28 cellular contexts compared by ENCODE assay signal in genomic region chr7:24192053-24192452, GRCh38.
DNase-seq lines count a peak whose midpoint lies in the region; ATAC-seq and TF ChIP-seq lines count a peak whose summit lies in the region.
"Had no signal": no experiment of that assay in that cellular context is flagged by ENCODE, and none has a peak within 500 bp of the region (broad histone marks: within the 10 kb centered on the region; RNA-seq: fewer than 3 reads in every experiment).

No MANE protein-coding gene starts in this region.

- H2BK5ac ChIP-seq in IMR-90 (ENCODE audit: low read depth, low read length, poor library complexity, severe bottlenecking): no peak overlapping the region

- no peaks in the 10 kb centered on the region for H3K9me3 ChIP-seq in IMR-90 (ENCODE audit: control insufficient read depth, insufficient read depth, low read length)
- no peaks in the 10 kb centered on the region for H3K9me3 ChIP-seq in MM.1S (replicated peaks; ENCODE audit: insufficient read depth, low read length)
- H3K9me3 ChIP-seq: BLaER1 treated with 17β-estradiol and CSF1 and Interleukin-3, amounts not matched to agents 10 nM and 100 nM; MG63; right lobe of liver; thyroid gland; vagina had no signal

- no peak overlapping the region for H3K4ac ChIP-seq in IMR-90 (ENCODE audit: low read depth, low read length)

- H2AFZ ChIP-seq in IMR-90 (replicated peaks; ENCODE audit: low read length, poor library complexity): no peak overlapping the region
- H2AFZ ChIP-seq in MM.1S (ENCODE audit: low read length): no peak overlapping the region

- H3K56ac ChIP-seq in IMR-90 (ENCODE audit: extremely low read depth, insufficient read depth, low read length): no peak overlapping the region

- no peaks in the 10 kb centered on the region for H3K79me1 ChIP-seq in IMR-90 (ENCODE audit: low read depth in 1 of 2, low read length in 2 of 2)

- dilution Hi-C loops in IMR-90 (cut with HindIII; ENCODE audit: low sequenced_read_pairs, unreplicated experiment): no loop called here

- TF ChIP-seq CTCF in AG10803 (conservative IDR thresholded peaks at IDR 0.05; ENCODE audit: low read length) (no peak), IMR-90 (conservative IDR thresholded peaks at IDR 0.05; ENCODE audit: low read depth, low read length) (no peak), MM.1S (IDR thresholded peaks at IDR 0.05; ENCODE audit: low read length) (no peak), GM10248 (IDR thresholded peaks at IDR 0.05; ENCODE audit: control extremely low read depth, extremely low read depth, low read depth, missing control alignments) (no peak)

- no TSS peak for BruUV-seq in IMR-90 (replicated peaks; lab: Mats Ljungman, UMichigan)

- H3K23ac ChIP-seq in IMR-90 (ENCODE audit: low read depth, low read length): no peak overlapping the region

- in situ Hi-C loops in IMR-90 (cut with MboI; ENCODE audit: low sequenced_read_pairs): loop anchor here (10.0 kb wide), 1 partner anchor 417 kb away; no protein-coding TSS in a partner anchor

- WGBS in IMR-90 (ENCODE audit: extremely low coverage in 2 of 2, insufficient read length in 1 of 2), 2 experiments: no CpG with 5 or more reads among the region's 2 CpGs

- no peak overlapping the region for H3K4me3 Mint-ChIP-seq in activated T-cell treated with anti-CD3 and anti-CD28 coated beads, Interleukin-2, amount 50 U/mL, for 4 hours
- H3K4me3 Mint-ChIP-seq: activated CD8-positive, alpha-beta T cell treated with anti-CD3 and anti-CD28 coated beads, Interleukin-2, amount 10 ng/mL, durations not matched to agents 7 days and 5 days; mesothelial cell of epicardium; T-helper 2 cell treated with Interferon-gamma antibody and Interleukin-4, amounts not matched to agents 5 μg/mL and 100 μg/mL, for 36 hours had no signal

- no peaks in the 10 kb centered on the region for H4K20me1 ChIP-seq in IMR-90 (ENCODE audit: insufficient read depth, low read length)
- no peaks in the 10 kb centered on the region for H4K20me1 ChIP-seq in MM.1S (ENCODE audit: insufficient read depth, low read length)
- H4K20me1 ChIP-seq: BLaER1 treated with 17β-estradiol and CSF1 and Interleukin-3, amounts not matched to agents 10 nM and 100 nM had no signal

- no peak for TF ChIP-seq RAD21 in IMR-90 (IDR thresholded peaks at IDR 0.05; ENCODE audit: low read length)

- H2BK15ac ChIP-seq in IMR-90 (ENCODE audit: low read depth, low read length): no peak overlapping the region

- peaks cover 16% of the 10 kb centered on the region for H3K27me3 Mint-ChIP-seq in activated T-cell treated with anti-CD3 and anti-CD28 coated beads, Interleukin-2, amount 50 U/mL, for 4 hours (ENCODE audit: low read depth)

- H3K36me3 ChIP-seq in IMR-90 (ENCODE audit: control insufficient read depth, insufficient read depth, low read length) (no peaks in the 10 kb centered on the region), MM.1S (replicated peaks; ENCODE audit: insufficient read depth, low read length) (no peaks in the 10 kb centered on the region)
- H3K36me3 ChIP-seq: BLaER1 treated with 17β-estradiol and CSF1 and Interleukin-3, amounts not matched to agents 10 nM and 100 nM; MG63; right lobe of liver; thyroid gland; vagina had no signal

- H3F3A ChIP-seq in MM.1S (ENCODE audit: insufficient read depth, low read length): no peaks in the 10 kb centered on the region

- no peaks in the 10 kb centered on the region for H3K9me2 ChIP-seq in MM.1S (replicated peaks; ENCODE audit: insufficient read depth, low read length)

- POLR2A ChIA-PET in IMR-90 (lab: Charles Lee; ENCODE audit: unreplicated experiment) (no interaction called here), GM10248 (lab: Yijun Ruan, JAX) (no interaction called here)

- no peak overlapping the region for H3K4me2 ChIP-seq in IMR-90 (ENCODE audit: low read depth, low read length)
- H3K4me2 ChIP-seq in MM.1S (ENCODE audit: low read depth, low read length): no peak overlapping the region
- H3K4me2 ChIP-seq: BLaER1 treated with 17β-estradiol and CSF1 and Interleukin-3, amounts not matched to agents 10 nM and 100 nM had no signal

- no peak overlapping the region for H2BK20ac ChIP-seq in IMR-90 (ENCODE audit: low read depth, low read length)

- DNase-seq in AG10803 (ENCODE audit: low read depth) (peak; percentile 4), IMR-90 (peak; percentile 5), astrocyte of the hippocampus (ENCODE audit: low read depth, low spot score) (peak; percentile 58), iris pigment epithelial cell (ENCODE audit: low read depth) (peak; percentile 26), MM.1S (no peak), GM10248 (ENCODE audit: extremely low spot score) (no peak)
- DNase-seq in activated T-cell treated with anti-CD3 and anti-CD28 coated beads, Interleukin-2, amount 50 U/mL, for 4 hours: no peak
- DNase-seq: ACHN; activated CD8-positive, alpha-beta T cell treated with anti-CD3 and anti-CD28 coated beads, Interleukin-2, amount 10 ng/mL, durations not matched to agents 7 days and 5 days; activated naive CD4-positive, alpha-beta T cell treated with anti-CD3 and anti-CD28 coated beads, Interleukin-2, amount 50 U/mL, for 16 hours; amniotic stem cell; head of caudate nucleus; KBM-7; MG63; NCI-H1417; NCI-H2029 treated with DMSO at 0.1 percent for 48 hours; NCI-H526; right lobe of liver; SHP77 treated with DMSO at 0.1 percent for 48 hours; stimulated activated CD4-positive, alpha-beta T cell treated with anti-CD3 and anti-CD28 coated beads, Interleukin-4, amount 100 ng/mL, for 24 hours; thyroid gland had no signal

- H4K8ac ChIP-seq in IMR-90 (ENCODE audit: low read depth in 2 of 2, low read length in 2 of 2): no peak overlapping the region

- no peak overlapping the region for H3K9ac ChIP-seq in IMR-90 (ENCODE audit: low read depth, low read length)
- H3K9ac ChIP-seq in MM.1S (ENCODE audit: low read length): no peak overlapping the region
- H3K9ac ChIP-seq: BLaER1 treated with 17β-estradiol and CSF1 and Interleukin-3, amounts not matched to agents 10 nM and 100 nM had no signal

- no peak overlapping the region for H3K14ac ChIP-seq in IMR-90 (replicated peaks; ENCODE audit: low read depth, low read length)

- no peak overlapping the region for H3K18ac ChIP-seq in IMR-90 (ENCODE audit: low read depth, low read length)

- no peak overlapping the region for H2AK9ac ChIP-seq in IMR-90 (replicated peaks; ENCODE audit: low read depth, low read length, poor library complexity)

- ATAC-seq in IMR-90 (ENCODE audit: low read depth): no peak
- ATAC-seq in activated T-cell treated with anti-CD3 and anti-CD28 coated beads, Interleukin-2, amount 50 U/mL, for 4 hours: no peak
- no peak for ATAC-seq in HG03521 (IDR thresholded peaks at IDR 0.05; ENCODE audit: unreplicated experiment)
- ATAC-seq: activated CD8-positive, alpha-beta T cell treated with anti-CD3 and anti-CD28 coated beads, Interleukin-2, amount 10 ng/mL, durations not matched to agents 7 days and 5 days; Panc1 had no signal

- H3K9me1 ChIP-seq in IMR-90 (ENCODE audit: insufficient read depth, low read length): no peaks in the 10 kb centered on the region

- no peaks in the 10 kb centered on the region for H3K4me1 Mint-ChIP-seq in activated T-cell treated with anti-CD3 and anti-CD28 coated beads, Interleukin-2, amount 50 U/mL, for 4 hours (ENCODE audit: low read depth)
- H3K4me1 Mint-ChIP-seq: mesothelial cell of epicardium had no signal

- intact Hi-C loops in IMR-90 (cut with micrococcal nuclease): loop anchor here (10.0 kb wide), 1 partner anchor 57 kb away; no protein-coding TSS in a partner anchor

- no peak for TF ChIP-seq POLR2A in IMR-90 (IDR thresholded peaks at IDR 0.05; ENCODE audit: low read depth, low read length)

- no peaks in the 10 kb centered on the region for H3K79me2 ChIP-seq in MM.1S (ENCODE audit: low read length)

- H3K27ac ChIP-seq in IMR-90 (ENCODE audit: insufficient read depth, low read length) (no peak overlapping the region), MM.1S (ENCODE audit: low read length) (no peak overlapping the region)
- H3K27ac ChIP-seq: BLaER1 treated with 17β-estradiol and CSF1 and Interleukin-3, amounts not matched to agents 10 nM and 100 nM; right lobe of liver; thyroid gland; vagina had no signal

- CTCF ChIA-PET in IMR-90 (lab: Yijun Ruan, JAX): no interaction called here
- CTCF ChIA-PET in GM10248 (lab: Yijun Ruan, JAX): interaction anchor here (1.2 to 3.0 kb wide), 2 partner anchors 17 to 35 kb away, joined by 3 to 8 read pairs; no protein-coding TSS in a partner anchor

- no peak overlapping the region for H2BK120ac ChIP-seq in IMR-90 (ENCODE audit: low read depth, low read length)

- no peak overlapping the region for H2AK5ac ChIP-seq in IMR-90 (ENCODE audit: low read depth, low read length)

- H3K27me3 ChIP-seq in IMR-90 (ENCODE audit: control insufficient read depth, insufficient read depth, low read length): no peaks in the 10 kb centered on the region
- no peaks in the 10 kb centered on the region for H3K27me3 ChIP-seq in MM.1S (replicated peaks; ENCODE audit: insufficient read depth, low read length)
- H3K27me3 ChIP-seq: BLaER1 treated with 17β-estradiol and CSF1 and Interleukin-3, amounts not matched to agents 10 nM and 100 nM; MG63; right lobe of liver; thyroid gland; vagina had no signal

- H3K4me3 ChIP-seq in AG10803 (ENCODE audit: low read length) (no peak overlapping the region), IMR-90 (ENCODE audit: insufficient read depth, low read depth, low read length) (no peak overlapping the region), MM.1S (ENCODE audit: low read length) (no peak overlapping the region)
- H3K4me3 ChIP-seq: BLaER1 treated with 17β-estradiol and CSF1 and Interleukin-3, amounts not matched to agents 10 nM and 100 nM; MG63; right lobe of liver; thyroid gland; vagina had no signal

- no peaks in the 10 kb centered on the region for H3K9me3 Mint-ChIP-seq in activated T-cell treated with anti-CD3 and anti-CD28 coated beads, Interleukin-2, amount 50 U/mL, for 4 hours
- H3K9me3 Mint-ChIP-seq: activated T-helper 2 cell treated with anti-CD3 and anti-CD28 coated beads, Interferon-gamma antibody, Interleukin-2, Interleukin-4, amounts not matched to agents 10 μg/mL and 5 μg/mL and 100 μg/mL, durations not matched to agents 14 hours and 24 hours and 36 hours; T-helper 2 cell treated with Interferon-gamma antibody and Interleukin-4, amounts not matched to agents 5 μg/mL and 100 μg/mL, for 36 hours had no signal

- H4K91ac ChIP-seq in IMR-90 (ENCODE audit: insufficient read depth, low read depth, low read length): no peak overlapping the region

- H3K4me1 ChIP-seq in IMR-90 (ENCODE audit: control insufficient read depth, insufficient read depth, low read length) (no peaks in the 10 kb centered on the region), MM.1S (ENCODE audit: low read length) (no peaks in the 10 kb centered on the region)
- H3K4me1 ChIP-seq: BLaER1 treated with 17β-estradiol and CSF1 and Interleukin-3, amounts not matched to agents 10 nM and 100 nM; right lobe of liver; thyroid gland; vagina had no signal

- no peak overlapping the region for H4K5ac ChIP-seq in IMR-90 (ENCODE audit: low read depth, low read length)

- no peaks in the 10 kb centered on the region for H3K36me3 Mint-ChIP-seq in activated T-cell treated with anti-CD3 and anti-CD28 coated beads, Interleukin-2, amount 50 U/mL, for 4 hours (ENCODE audit: insufficient read depth)
- H3K36me3 Mint-ChIP-seq: mesothelial cell of epicardium had no signal

TF ChIP-seq in IMR-90, 13 proteins besides CTCF, POLR2A, EP300 and RAD21 (continues in another document):
- TF ChIP-seq MAZ (IDR thresholded peaks at IDR 0.05; ENCODE audit: borderline replicate concordance, low read depth, low read length) (no peak), BHLHE40 (IDR thresholded peaks at IDR 0.05; ENCODE audit: low read depth, low read length) (no peak)

Comparison
In these comparisons a context has a peak if more than half of its experiments do, and no peak if none do; other contexts are left out.
1. DNase-seq: peak in AG10803 (single experiment), IMR-90 (single experiment), astrocyte of the hippocampus (single experiment) and iris pigment epithelial cell (single experiment); none in MM.1S (single experiment), activated T-cell treated with anti-CD3 and anti-CD28 coated beads, Interleukin-2, amount 50 U/mL, for 4 hours (single experiment) and GM10248 (single experiment).